ENCODE assay signal across 23 cellular contexts in genomic region chr15:84898761-84899160, GRCh38. TPM values are rescaled to one million over a fixed set of nuclear protein-coding genes. Genes with fewer than 3 reads are reported as not detected.
DNase-seq lines count a peak whose midpoint lies in the region; ATAC-seq, FAIRE-seq and TF ChIP-seq lines count a peak whose summit lies in the region.
"Had no signal": no experiment of that assay in that cellular context is flagged by ENCODE, and none has a peak within 500 bp of the region (broad histone marks: within the 10 kb centered on the region; RNA-seq: fewer than 3 reads in every experiment).

No MANE protein-coding gene starts in this region.

- POLR2A ChIA-PET in H1 (lab: Charles Lee; ENCODE audit: partially characterized antibody): no interaction called here
- POLR2A ChIA-PET in activated CD8-positive, alpha-beta T cell treated with anti-CD3 and anti-CD28 coated beads, Interleukin-2, amount 10 ng/mL, durations not matched to agents 7 days and 5 days (lab: Charles Lee): no interaction called here

- H3K27me3 Mint-ChIP-seq in activated CD8-positive, alpha-beta T cell treated with anti-CD3 and anti-CD28 coated beads, Interleukin-2, amount 10 ng/mL, durations not matched to agents 7 days and 5 days (ENCODE audit: low read depth): peaks cover 11% of the 10 kb centered on the region

- no peak for ATAC-seq in activated CD4-positive, CD25-positive, alpha-beta regulatory T cell treated with anti-CD3 and anti-CD28 coated beads, Interleukin-2, amount 50 U/mL, for 24 hours
- no peak for ATAC-seq in activated CD8-positive, alpha-beta T cell treated with anti-CD3 and anti-CD28 coated beads, Interleukin-2, amount 10 ng/mL, durations not matched to agents 7 days and 5 days

- FAIRE-seq in H1 (lab: Jason Lieb, UNC): no peak
- FAIRE-seq: D721Med, GM12892, GM19239 had no signal

- TF ChIP-seq RAD21 in H1 (IDR thresholded peaks at IDR 0.05 in 1 of 2, conservative IDR thresholded peaks at IDR 0.05 in 1 of 2; ENCODE audit: low read depth in 2 of 2, low read length in 2 of 2): no peak

- CTCF ChIA-PET in H1 (lab: Charles Lee; ENCODE audit: partially characterized antibody): interaction anchor here (0.6 to 1.3 kb wide), 4 partner anchors 26 to 323 kb away, joined by 3 to 4 read pairs (median 3); no protein-coding TSS in a partner anchor
- CTCF ChIA-PET in activated CD8-positive, alpha-beta T cell treated with anti-CD3 and anti-CD28 coated beads, Interleukin-2, amount 10 ng/mL, durations not matched to agents 7 days and 5 days (lab: Charles Lee): no interaction called here

- no peak overlapping the region for H3K27ac ChIP-seq in BLaER1
- H3K27ac ChIP-seq in H1 (ENCODE audit: low read depth, low read length): no peak overlapping the region
- peak overlapping the region; percentile 59 for H3K27ac ChIP-seq in trophoblast cell (ENCODE audit: low read depth, low read length)
- no peak overlapping the region for H3K27ac ChIP-seq in neuronal stem cell (replicated peaks; ENCODE audit: low read length)
- H3K27ac ChIP-seq: 22Rv1; BLaER1 treated with 17β-estradiol and CSF1 and Interleukin-3, amounts not matched to agents 10 nM and 100 nM had no signal

- H3K56ac ChIP-seq in H1 (replicated peaks; ENCODE audit: insufficient read length, low read depth, low read length): no peak overlapping the region

- H4K91ac ChIP-seq in H1 (replicated peaks; ENCODE audit: insufficient read length, low read length) (no peak overlapping the region), trophoblast cell (ENCODE audit: low read depth, low read length) (no peak overlapping the region), neuronal stem cell (ENCODE audit: low read depth, low read length, poor library complexity) (no peak overlapping the region)

- no peaks in the 10 kb centered on the region for H3K9me3 Mint-ChIP-seq in activated CD8-positive, alpha-beta T cell treated with anti-CD3 and anti-CD28 coated beads, Interleukin-2, amount 10 ng/mL, durations not matched to agents 7 days and 5 days (ENCODE audit: insufficient read depth)

- H2BK5ac ChIP-seq in H1 (ENCODE audit: low read depth, low read length): no peak overlapping the region
- H2BK5ac ChIP-seq in trophoblast cell (ENCODE audit: low read depth, low read length, poor library complexity): no peak overlapping the region
- H2BK5ac ChIP-seq in neuronal stem cell (ENCODE audit: low read length): no peak overlapping the region

- no peak overlapping the region for H3K27ac Mint-ChIP-seq in activated CD8-positive, alpha-beta T cell treated with anti-CD3 and anti-CD28 coated beads, Interleukin-2, amount 10 ng/mL, durations not matched to agents 7 days and 5 days
- H3K27ac Mint-ChIP-seq: CD4-positive, CD25-positive, alpha-beta regulatory T cell had no signal

- H3K4me3 Mint-ChIP-seq in activated CD8-positive, alpha-beta T cell treated with anti-CD3 and anti-CD28 coated beads, Interleukin-2, amount 10 ng/mL, durations not matched to agents 7 days and 5 days: no peak overlapping the region
- H3K4me3 Mint-ChIP-seq: CD4-positive, CD25-positive, alpha-beta regulatory T cell had no signal

- H2BK12ac ChIP-seq in H1 (ENCODE audit: low read depth, low read length) (no peak overlapping the region), trophoblast cell (ENCODE audit: low read length) (no peak overlapping the region), neuronal stem cell (ENCODE audit: low read length) (no peak overlapping the region)

- no peak overlapping the region for H2AK5ac ChIP-seq in H1 (ENCODE audit: low read depth, low read length)
- no peak overlapping the region for H2AK5ac ChIP-seq in trophoblast cell (ENCODE audit: low read length)
- no peak overlapping the region for H2AK5ac ChIP-seq in neuronal stem cell (ENCODE audit: low read depth, low read length)

- H3K9me3 ChIP-seq in BLaER1 (peaks cover 20% of the 10 kb centered on the region; the same call in 1 of the 2 replicates), H1 (ENCODE audit: insufficient read depth in 2 of 2, low read depth in 1 of 2, low read length in 1 of 2) (no peaks in the 10 kb centered on the region), trophoblast cell (ENCODE audit: insufficient read depth, low read depth, low read length) (no peaks in the 10 kb centered on the region), neuronal stem cell (replicated peaks in 1 of 2; ENCODE audit: control insufficient read depth in 2 of 2, insufficient read depth in 1 of 2, low read depth in 1 of 2, low read length in 2 of 2) (peaks cover 0 to 5% of the 10 kb centered on the region in 2 donors)

- H4K20me1 ChIP-seq in BLaER1 (no peaks in the 10 kb centered on the region), H1 (replicated peaks in 1 of 2; ENCODE audit: control insufficient read depth in 1 of 2, insufficient read depth in 2 of 2, low read length in 2 of 2) (no peaks in the 10 kb centered on the region)
- H4K20me1 ChIP-seq: BLaER1 treated with 17β-estradiol and CSF1 and Interleukin-3, amounts not matched to agents 10 nM and 100 nM had no signal

- H3K18ac ChIP-seq in H1 (ENCODE audit: extremely low read depth, low read length): no peak overlapping the region
- no peak overlapping the region for H3K18ac ChIP-seq in trophoblast cell (ENCODE audit: low read length)
- no peak overlapping the region for H3K18ac ChIP-seq in neuronal stem cell (ENCODE audit: low read length)

- H3K23ac ChIP-seq in H1 (ENCODE audit: insufficient read length): no peak overlapping the region
- no peak overlapping the region for H3K23ac ChIP-seq in trophoblast cell (ENCODE audit: low read length)
- no peak overlapping the region for H3K23ac ChIP-seq in neuronal stem cell (ENCODE audit: low read depth, low read length, poor library complexity)

- no peak overlapping the region for H2BK15ac ChIP-seq in H1 (ENCODE audit: low read length)
- no peak overlapping the region for H2BK15ac ChIP-seq in neuronal stem cell (ENCODE audit: low read length)

- H3K4me1 ChIP-seq in BLaER1 (peaks cover 11% of the 10 kb centered on the region), H1 (replicated peaks in 1 of 4; ENCODE audit: control insufficient read depth in 3 of 4, insufficient read depth in 4 of 4, low read length in 3 of 4) (no peaks in the 10 kb centered on the region), trophoblast cell (ENCODE audit: control insufficient read depth in 1 of 2, insufficient read depth in 2 of 2, low read length in 2 of 2) (peaks cover 14 to 16% of the 10 kb centered on the region in 2 experiments), neuronal stem cell (ENCODE audit: control insufficient read depth in 2 of 2, insufficient read depth in 1 of 2, low read depth in 1 of 2, low read length in 2 of 2) (no peaks in the 10 kb centered on the region)

- H3K36me3 ChIP-seq in BLaER1 (no peaks in the 10 kb centered on the region), H1 (ENCODE audit: control insufficient read depth in 2 of 4, insufficient read depth in 4 of 4, low read length in 3 of 4) (no peaks in the 10 kb centered on the region), trophoblast cell (ENCODE audit: control insufficient read depth in 1 of 2, insufficient read depth in 2 of 2, low read length in 2 of 2) (no peaks in the 10 kb centered on the region), neuronal stem cell (replicated peaks in 1 of 2; ENCODE audit: control insufficient read depth in 2 of 2, insufficient read depth in 2 of 2, low read length in 2 of 2) (no peaks in the 10 kb centered on the region)
- H3K36me3 ChIP-seq: BLaER1 treated with 17β-estradiol and CSF1 and Interleukin-3, amounts not matched to agents 10 nM and 100 nM had no signal

- H2AFZ ChIP-seq in H1 (ENCODE audit: low read length) (no peak overlapping the region), trophoblast cell (ENCODE audit: insufficient read depth, low read length, poor library complexity) (no peak overlapping the region), neuronal stem cell (ENCODE audit: low read length) (no peak overlapping the region)

- H3K79me2 ChIP-seq in H1 (ENCODE audit: control insufficient read depth in 1 of 2, insufficient read depth in 2 of 2, low read length in 2 of 2) (no peaks in the 10 kb centered on the region), trophoblast cell (ENCODE audit: control insufficient read depth, insufficient read depth, low read length, poor library complexity) (no peaks in the 10 kb centered on the region)

- no peaks in the 10 kb centered on the region for H3K4me1 Mint-ChIP-seq in activated CD8-positive, alpha-beta T cell treated with anti-CD3 and anti-CD28 coated beads, Interleukin-2, amount 10 ng/mL, durations not matched to agents 7 days and 5 days (ENCODE audit: low read depth)
- H3K4me1 Mint-ChIP-seq: CD4-positive, CD25-positive, alpha-beta regulatory T cell; IgD-negative memory B cell had no signal

- H3K14ac ChIP-seq in H1 (ENCODE audit: insufficient read length): no peak overlapping the region
- H3K14ac ChIP-seq in trophoblast cell (ENCODE audit: low read length): no peak overlapping the region
- no peak overlapping the region for H3K14ac ChIP-seq in neuronal stem cell (ENCODE audit: low read length)

- TF ChIP-seq POLR2A in H1 (IDR thresholded peaks at IDR 0.05; ENCODE audit: control extremely low read depth in 1 of 2, low read depth in 2 of 2, low read length in 2 of 2): no peak

- DNase-seq in H1 (ENCODE audit: low read depth in 1 of 2, low spot score in 2 of 2) (no peak), left kidney (ENCODE audit: low read depth, low spot score) (peak; percentile 78), trophoblast cell (peak in 1 of 2 donors; percentile 67), ACHN (no peak), neuronal stem cell (ENCODE audit: low spot score) (no peak)
- DNase-seq in activated CD8-positive, alpha-beta T cell treated with anti-CD3 and anti-CD28 coated beads, Interleukin-2, amount 10 ng/mL, durations not matched to agents 7 days and 5 days: no peak
- DNase-seq: AML-193; CD4-positive, CD25-positive, alpha-beta regulatory T cell; DMS153; DMS79 treated with DMSO at 0.1 percent for 48 hours; EL; GDM1; HCEC 1CT had no signal

- no peak overlapping the region for H3K4ac ChIP-seq in H1 (replicated peaks; ENCODE audit: insufficient read length, low read depth, low read length)
- H3K4ac ChIP-seq in trophoblast cell (ENCODE audit: low read depth, low read length): no peak overlapping the region
- no peak overlapping the region for H3K4ac ChIP-seq in neuronal stem cell (ENCODE audit: low read length)

- H3K79me1 ChIP-seq in H1 (ENCODE audit: low read depth, low read length) (no peaks in the 10 kb centered on the region), trophoblast cell (ENCODE audit: low read length) (no peaks in the 10 kb centered on the region), neuronal stem cell (ENCODE audit: low read depth, low read length) (no peaks in the 10 kb centered on the region)

- H3K27me3 ChIP-seq in BLaER1 (no peaks in the 10 kb centered on the region), H1 (replicated peaks in 1 of 4; ENCODE audit: control insufficient read depth in 3 of 4, extremely low read depth in 1 of 4, insufficient read depth in 3 of 4, low read length in 3 of 4) (no peaks in the 10 kb centered on the region), trophoblast cell (ENCODE audit: insufficient read depth, low read length) (no peaks in the 10 kb centered on the region), neuronal stem cell (ENCODE audit: control insufficient read depth in 3 of 3, insufficient read depth in 3 of 3, low read depth in 1 of 3, low read length in 3 of 3) (no peaks in the 10 kb centered on the region)
- H3K27me3 ChIP-seq: BLaER1 treated with 17β-estradiol and CSF1 and Interleukin-3, amounts not matched to agents 10 nM and 100 nM had no signal

- H4K8ac ChIP-seq in H1 (ENCODE audit: extremely low read depth, insufficient read depth, low read length): no peak overlapping the region; the same call in 1 of the 2 replicates
- H4K8ac ChIP-seq in trophoblast cell (ENCODE audit: low read depth, low read length): no peak overlapping the region
- H4K8ac ChIP-seq in neuronal stem cell (ENCODE audit: low read depth, low read length): no peak overlapping the region

- no peak for TF ChIP-seq CTCF in H1 (IDR thresholded peaks at IDR 0.05; ENCODE audit: control extremely low read depth in 1 of 3, insufficient read depth in 1 of 3, low read depth in 1 of 3, low read length in 3 of 3)

- no peak overlapping the region for H4K5ac ChIP-seq in H1 (ENCODE audit: insufficient read length, low read depth, low read length)

- in situ Hi-C loops in ACHN (cut with HindIII; ENCODE audit: low pct_ligation_motif_present, low pct_unique_long_range_greater_than_20kb, low sequenced_read_pairs): no loop called here

- H2BK20ac ChIP-seq in H1 (ENCODE audit: low read length): no peak overlapping the region

- H3K4me3 ChIP-seq in BLaER1 (no peak overlapping the region), H1 (ENCODE audit: extremely low read depth in 1 of 4, insufficient read depth in 2 of 4, low read depth in 3 of 4, low read length in 4 of 4) (no peak overlapping the region), trophoblast cell (ENCODE audit: low read depth, low read length) (no peak overlapping the region), neuronal stem cell (ENCODE audit: low read length in 2 of 2) (no peak overlapping the region)
- H3K4me3 ChIP-seq: BLaER1 treated with 17β-estradiol and CSF1 and Interleukin-3, amounts not matched to agents 10 nM and 100 nM had no signal

- H2BK120ac ChIP-seq in H1 (replicated peaks; ENCODE audit: low read depth, low read length) (peak overlapping the region; percentile 33), trophoblast cell (ENCODE audit: insufficient read depth, low read length, poor library complexity) (no peak overlapping the region), neuronal stem cell (ENCODE audit: low read depth, low read length) (no peak overlapping the region)

- WGBS in H1 (ENCODE audit: extremely low coverage in 1 of 2, insufficient coverage in 1 of 2, insufficient read length in 1 of 2, insufficient replicate concordance in 2 of 2, low coverage in 1 of 2, low lambda C conversion rate in 2 of 2, missing lambda C conversion rate in 1 of 2), 2 experiments: 75% methylated on average over 4 of the region's 4 CpGs; no CpG with 5 or more reads in 1 of the 2 experiments
- WGBS in trophoblast cell (ENCODE audit: extremely low coverage, insufficient coverage, insufficient read length): no CpG with 5 or more reads among the region's 4 CpGs
- no CpG with 5 or more reads among the region's 4 CpGs for WGBS in neuronal stem cell (ENCODE audit: extremely low coverage in 2 of 2, insufficient read length in 2 of 2, insufficient replicate concordance in 1 of 2), 2 donors

- H3K4me2 ChIP-seq in BLaER1 (peak overlapping the region; percentile 16; the same call in 1 of the 2 replicates), H1 (ENCODE audit: insufficient read depth in 1 of 2, low read depth in 2 of 2, low read length in 2 of 2) (no peak overlapping the region), trophoblast cell (ENCODE audit: low read length) (no peak overlapping the region), neuronal stem cell (ENCODE audit: insufficient read depth, low read length, poor library complexity, severe bottlenecking) (no peak overlapping the region)

- H3K36me3 Mint-ChIP-seq in activated CD8-positive, alpha-beta T cell treated with anti-CD3 and anti-CD28 coated beads, Interleukin-2, amount 10 ng/mL, durations not matched to agents 7 days and 5 days (ENCODE audit: low read depth): no peaks in the 10 kb centered on the region
- H3K36me3 Mint-ChIP-seq: CD4-positive, CD25-positive, alpha-beta regulatory T cell had no signal

- H4K12ac ChIP-seq in trophoblast cell (ENCODE audit: low read depth, low read length): no peak overlapping the region

- H3K23me2 ChIP-seq in H1 (ENCODE audit: low read depth, low read length): no peaks in the 10 kb centered on the region

- no peak overlapping the region for H3K9ac ChIP-seq in BLaER1
- peak overlapping the region in 1 of 4 experiments; percentile 18; a peak in 1 of 7 replicates for H3K9ac ChIP-seq in H1 (replicated peaks in 1 of 4; ENCODE audit: extremely low read depth in 1 of 4, low read depth in 3 of 4, low read length in 3 of 4)
- no peak overlapping the region for H3K9ac ChIP-seq in trophoblast cell (ENCODE audit: low read length)
- no peak overlapping the region for H3K9ac ChIP-seq in neuronal stem cell (ENCODE audit: low read depth, low read length, poor library complexity)
- H3K9ac ChIP-seq: BLaER1 treated with 17β-estradiol and CSF1 and Interleukin-3, amounts not matched to agents 10 nM and 100 nM had no signal

- no peak for TF ChIP-seq EP300 in H1 (IDR thresholded peaks at IDR 0.05; ENCODE audit: borderline replicate concordance in 1 of 2, low read depth in 2 of 2, low read length in 2 of 2)

RNA-seq across cellular contexts. Expression of gene SLC28A1, which starts 14.3 kb away (rescaled TPM):
- not detected in 2 replicates for total RNA-seq in H1 (2021; fragmentation: NEBNext Ultra II Directional; extraction: Animal tissue kit (Norgen Biotek cat#: 25700))
- polyA plus RNA-seq in H1 (2011; rRNA removed): 0.03 and 0.09 TPM in 2 replicates
- polyA plus RNA-seq in H1 (2011; cell fraction: cytosol; rRNA removed): 0.05 TPM
- polyA plus RNA-seq in H1 (2011; cell fraction: nucleus; rRNA removed): 0.23 TPM
- 0.07 to 0.11 TPM in 2 of 4 replicates, not detected in the others for polyA plus RNA-seq in H1 (2012, experiment 1 of 2)
- polyA plus RNA-seq in H1 (2012, experiment 2 of 2): not detected
- not detected for polyA plus RNA-seq in H1 (2013, experiment 1 of 2)
- polyA plus RNA-seq in H1 (2013, experiment 2 of 2): not detected
- 0.10 TPM in 1 of 2 replicates, not detected in the other for polyA minus RNA-seq in H1 (2011; rRNA and poly(A)+ RNA removed)
- not detected for polyA minus RNA-seq in H1 (2011; cell fraction: cytosol; rRNA and poly(A)+ RNA removed)
- polyA minus RNA-seq in H1 (2011; cell fraction: nucleus; rRNA and poly(A)+ RNA removed): 0.20 TPM
- 0.35 and 0.42 TPM in 2 replicates for polyA plus RNA-seq in trophoblast cell (2013)
- total RNA-seq in activated CD8-positive, alpha-beta T cell treated with anti-CD3 and anti-CD28 coated beads, Interleukin-2, amount 10 ng/mL, durations not matched to agents 7 days and 5 days: not detected
- polyA plus RNA-seq in neuronal stem cell (2013, experiment 1 of 2): not detected
- polyA plus RNA-seq in neuronal stem cell (2013, experiment 2 of 2): not detected
- total RNA-seq: A673; CD4-positive, CD25-positive, alpha-beta regulatory T cell; HT1080 had no signal
- polyA plus RNA-seq: CD4-positive, CD25-positive, alpha-beta regulatory T cell; IgD-negative memory B cell had no signal
